Comparison of ENCODE assay signal across 16 cellular contexts in genomic region chrX:96837808-96838207, GRCh38. TPM values are rescaled to one million over a fixed set of nuclear protein-coding genes. Genes with fewer than 3 reads are reported as not detected.
DNase-seq lines count a peak whose midpoint lies in the region; ATAC-seq and TF ChIP-seq lines count a peak whose summit lies in the region.
"Had no signal": no experiment of that assay in that cellular context is flagged by ENCODE, and none has a peak within 500 bp of the region (broad histone marks: within the 10 kb centered on the region; RNA-seq: fewer than 3 reads in every experiment).

No MANE protein-coding gene starts in this region.

- intact Hi-C loops in activated B cell treated with CpG ODN at 0.5 μM for 24 hours (cut with micrococcal nuclease): loop anchor here (2.0 to 5.0 kb wide), 2 partner anchors 153 to 724 kb away; partner anchors contain the start of gene DIAPH2

- CTCF ChIA-PET in activated B cell treated with CpG ODN at 0.5 μM for 24 hours (lab: Charles Lee): no interaction called here

- no peaks in the 10 kb centered on the region for H3K36me3 Mint-ChIP-seq in activated B cell treated with CpG ODN at 0.5 μM for 24 hours (ENCODE audit: low read depth)
- no peaks in the 10 kb centered on the region for H3K36me3 Mint-ChIP-seq in stimulated activated naive B cell treated with anti-CD40 and anti-IgM and Interleukin-4, amounts not matched to agents 10 μg/mL and 1 μg/mL and 100 μg/mL, for 72 hours
- H3K36me3 Mint-ChIP-seq: CD4-positive, CD25-positive, alpha-beta regulatory T cell; naive thymus-derived CD8-positive, alpha-beta T cell had no signal

- H3K4me1 Mint-ChIP-seq in activated B cell treated with CpG ODN at 0.5 μM for 24 hours: peaks cover 20% of the 10 kb centered on the region
- H3K4me1 Mint-ChIP-seq in stimulated activated naive B cell treated with anti-CD40 and anti-IgM and Interleukin-4, amounts not matched to agents 10 μg/mL and 1 μg/mL and 100 μg/mL, for 72 hours: peaks cover 5% of the 10 kb centered on the region in 2 donors
- H3K4me1 Mint-ChIP-seq: naive thymus-derived CD8-positive, alpha-beta T cell had no signal

- no peaks in the 10 kb centered on the region for H3K27me3 Mint-ChIP-seq in activated B cell treated with CpG ODN at 0.5 μM for 24 hours
- no peaks in the 10 kb centered on the region for H3K27me3 Mint-ChIP-seq in stimulated activated naive B cell treated with anti-CD40 and anti-IgM and Interleukin-4, amounts not matched to agents 10 μg/mL and 1 μg/mL and 100 μg/mL, for 72 hours
- H3K27me3 Mint-ChIP-seq: CD4-positive, CD25-positive, alpha-beta regulatory T cell; naive thymus-derived CD8-positive, alpha-beta T cell; progenitor cell of endocrine pancreas had no signal

- TF ChIP-seq CTCF in activated B cell treated with CpG ODN at 0.5 μM for 24 hours (IDR thresholded peaks at IDR 0.05) (no peak), fibroblast of pulmonary artery (IDR thresholded peaks at IDR 0.05; ENCODE audit: low read length, missing control alignments) (no peak), omental fat pad (IDR thresholded peaks at IDR 0.05) (no peak)

- peak overlapping the region; percentile 85 for H3K27ac Mint-ChIP-seq in activated B cell treated with CpG ODN at 0.5 μM for 24 hours
- no peak overlapping the region for H3K27ac Mint-ChIP-seq in stimulated activated naive B cell treated with anti-CD40 and anti-IgM and Interleukin-4, amounts not matched to agents 10 μg/mL and 1 μg/mL and 100 μg/mL, for 72 hours
- H3K27ac Mint-ChIP-seq: CD4-positive, CD25-positive, alpha-beta regulatory T cell; naive thymus-derived CD8-positive, alpha-beta T cell had no signal

- in situ Hi-C loops in ACHN (cut with HindIII; ENCODE audit: low pct_ligation_motif_present, low pct_unique_long_range_greater_than_20kb, low sequenced_read_pairs): no loop called here

- no peak overlapping the region for H3K4me3 ChIP-seq in fibroblast of pulmonary artery (replicated peaks; ENCODE audit: low read depth, low read length)

- DNase-seq in ACHN (peak; percentile 0), HT1080 (ENCODE audit: low read depth) (peak; percentile 1), activated B cell treated with CpG ODN at 0.5 μM for 24 hours (no peak), fibroblast of pulmonary artery (ENCODE audit: low read depth) (peak; percentile 16), nucleus accumbens (lab: John Stamatoyannopoulos, UW) (no peak), omental fat pad (ENCODE audit: low spot score) (no peak)
- DNase-seq in stimulated activated naive B cell treated with anti-CD40 and anti-IgM and Interleukin-4, amounts not matched to agents 10 μg/mL and 1 μg/mL and 100 μg/mL, for 72 hours: no peak
- DNase-seq: activated CD4-positive, alpha-beta T cell treated with anti-CD3 and anti-CD28 coated beads, Interleukin-2, amount 50 U/mL, for 48 hours; activated T-cell treated with anti-CD3 and anti-CD28 coated beads, Interleukin-2, amount 50 U/mL, for 4 hours; CD4-positive, CD25-positive, alpha-beta regulatory T cell; naive thymus-derived CD8-positive, alpha-beta T cell; NCI-H446; stimulated activated CD4-positive, alpha-beta T cell treated with anti-CD3 and anti-CD28 coated beads, Interleukin-12 subunit alpha, Interleukin-12 subunit beta, amount 100 ng/mL, for 4 hours; stimulated activated naive CD4-positive, alpha-beta T cell treated with Interleukin-2 at 50 U/mL for 16 hours had no signal

- H3K9me3 Mint-ChIP-seq in activated B cell treated with CpG ODN at 0.5 μM for 24 hours: no peaks in the 10 kb centered on the region
- no peaks in the 10 kb centered on the region for H3K9me3 Mint-ChIP-seq in stimulated activated naive B cell treated with anti-CD40 and anti-IgM and Interleukin-4, amounts not matched to agents 10 μg/mL and 1 μg/mL and 100 μg/mL, for 72 hours
- H3K9me3 Mint-ChIP-seq: activated T-cell treated with anti-CD3 and anti-CD28 coated beads, Interleukin-2, amount 50 U/mL, for 4 hours; CD4-positive, CD25-positive, alpha-beta regulatory T cell had no signal

- ATAC-seq in activated B cell treated with CpG ODN at 0.5 μM for 24 hours (ENCODE audit: low read depth) (no peak), HG03025 (IDR thresholded peaks at IDR 0.05; ENCODE audit: low FRiP score, unreplicated experiment) (no peak), omental fat pad (ENCODE audit: low FRiP score) (no peak)
- ATAC-seq in stimulated activated naive B cell treated with anti-CD40 and anti-IgM and Interleukin-4, amounts not matched to agents 10 μg/mL and 1 μg/mL and 100 μg/mL, for 72 hours (replicated peaks): no peak
- ATAC-seq: activated T-cell treated with anti-CD3 and anti-CD28 coated beads, Interleukin-2, amount 50 U/mL, for 4 hours; naive thymus-derived CD8-positive, alpha-beta T cell had no signal

- peak overlapping the region; percentile 58 for H3K4me3 Mint-ChIP-seq in activated B cell treated with CpG ODN at 0.5 μM for 24 hours
- H3K4me3 Mint-ChIP-seq in stimulated activated naive B cell treated with anti-CD40 and anti-IgM and Interleukin-4, amounts not matched to agents 10 μg/mL and 1 μg/mL and 100 μg/mL, for 72 hours: no peak overlapping the region
- H3K4me3 Mint-ChIP-seq: activated T-cell treated with anti-CD3 and anti-CD28 coated beads, Interleukin-2, amount 50 U/mL, for 4 hours; CD4-positive, CD25-positive, alpha-beta regulatory T cell; naive thymus-derived CD8-positive, alpha-beta T cell had no signal

- POLR2A ChIA-PET in activated B cell treated with CpG ODN at 0.5 μM for 24 hours (lab: Charles Lee): no interaction called here

RNA-seq across cellular contexts. Expression of gene RPA4, which starts 45.9 kb away (rescaled TPM):
- not detected in 2 replicates for total RNA-seq in HT1080 (2014; rRNA removed; shearing (Covaris generic))
- polyA plus RNA-seq in HT1080 (2015; cell fraction: cytosol; rRNA removed): 0.15 and 0.35 TPM in 2 replicates
- polyA plus RNA-seq in HT1080 (2015; cell fraction: nucleus; rRNA removed): 1.0 and 1.1 TPM in 2 replicates
- total RNA-seq in activated B cell treated with CpG ODN at 0.5 μM for 24 hours (0.81 and 0.86 TPM in 2 replicates), omental fat pad (1 to 10 TPM; 3.2 to 5.6 (median 4.1) TPM)

Comparison
In these comparisons a context has a peak if more than half of its experiments do, and no peak if none do; other contexts are left out.
1. DNase-seq: peak in ACHN (single experiment), HT1080 (single experiment) and fibroblast of pulmonary artery (single experiment); none in activated B cell treated with CpG ODN at 0.5 μM for 24 hours (single experiment), nucleus accumbens (0 of 56), stimulated activated naive B cell treated with anti-CD40 and anti-IgM and Interleukin-4, amounts not matched to agents 10 μg/mL and 1 μg/mL and 100 μg/mL, for 72 hours (single experiment) and omental fat pad (single experiment).